In genomic region chr19:3979289-3979673, GRCh38 we compare ENCODE assay signal across 15 cellular contexts. TPM values are rescaled to one million over a fixed set of nuclear protein-coding genes. Genes with fewer than 3 reads are reported as not detected.
DNase-seq lines count a peak whose midpoint lies in the region; ATAC-seq and TF ChIP-seq lines count a peak whose summit lies in the region.
"Had no signal": no experiment of that assay in that cellular context is flagged by ENCODE, and none has a peak within 500 bp of the region (broad histone marks: within the 10 kb centered on the region; RNA-seq: fewer than 3 reads in every experiment).

No MANE protein-coding gene starts in this region.

- H3K36me3 ChIP-seq in endodermal cell (ENCODE audit: control insufficient read depth, insufficient read depth, low read length) (peaks cover 92% of the 10 kb centered on the region), MM.1S (replicated peaks; ENCODE audit: insufficient read depth, low read length) (peaks cover 88% of the 10 kb centered on the region)

- no peak overlapping the region for H3K4me3 ChIP-seq in endodermal cell (ENCODE audit: low read length)
- H3K4me3 ChIP-seq in MM.1S (ENCODE audit: low read length): no peak overlapping the region
- H3K4me3 ChIP-seq: Peyer's patch had no signal

- WGBS in endodermal cell (ENCODE audit: insufficient coverage in 1 of 2, insufficient read length in 1 of 2), 2 experiments: 95 to 96% methylated on average over 12 to 18 of the region's 18 CpGs

- no peak for ATAC-seq in activated CD8-positive, alpha-beta T cell treated with anti-CD3 and anti-CD28 coated beads for 36 hours
- no peak for ATAC-seq in stimulated activated naive B cell treated with anti-CD40 and anti-IgM and Interleukin-4, amounts not matched to agents 10 μg/mL and 1 μg/mL and 100 μg/mL, for 72 hours (replicated peaks)

- no peaks in the 10 kb centered on the region for H3K9me2 ChIP-seq in MM.1S (replicated peaks; ENCODE audit: insufficient read depth, low read length)

- DNase-seq in activated naive CD4-positive, alpha-beta T cell treated with Interleukin-2 at 50 U/mL for 16 hours: peak; percentile 5
- DNase-seq in activated naive CD4-positive, alpha-beta T cell (lab: John Stamatoyannopoulos, UW): no peak
- DNase-seq in activated CD8-positive, alpha-beta T cell treated with anti-CD3 and anti-CD28 coated beads for 36 hours: no peak
- no peak for DNase-seq in endodermal cell
- no peak for DNase-seq in stimulated activated naive B cell treated with anti-CD40 and anti-IgM and Interleukin-4, amounts not matched to agents 10 μg/mL and 1 μg/mL and 100 μg/mL, for 72 hours
- no peak for DNase-seq in C1 segment of cervical spinal cord (lab: John Stamatoyannopoulos, UW)
- no peak for DNase-seq in MM.1S
- DNase-seq in kidney tubule cell (ENCODE audit: low spot score): no peak
- DNase-seq: hypothalamus; NCI-H1930; NCI-H526; Peyer's patch; stimulated activated CD4-positive, alpha-beta T cell treated with anti-CD3 and anti-CD28 coated beads, Interleukin-4, amount 100 ng/mL, for 1 hour; stimulated activated naive CD4-positive, alpha-beta T cell had no signal

- peaks cover 39% of the 10 kb centered on the region for H3K4me1 Mint-ChIP-seq in activated CD8-positive, alpha-beta T cell treated with anti-CD3 and anti-CD28 coated beads for 36 hours (ENCODE audit: low read depth)
- H3K4me1 Mint-ChIP-seq in endodermal cell: peaks cover 21% of the 10 kb centered on the region
- peaks cover 36 to 56% of the 10 kb centered on the region in 2 donors for H3K4me1 Mint-ChIP-seq in stimulated activated naive B cell treated with anti-CD40 and anti-IgM and Interleukin-4, amounts not matched to agents 10 μg/mL and 1 μg/mL and 100 μg/mL, for 72 hours

- POLR2A ChIA-PET in activated CD8-positive, alpha-beta T cell treated with anti-CD3 and anti-CD28 coated beads for 36 hours (lab: Charles Lee): interaction anchor here (0.6 to 7.8 kb wide), 6 partner anchors 7 to 1739 kb away, joined by 3 to 131 read pairs (median 9); partner anchors contain the start of gene DAPK3

- H3K27ac ChIP-seq in endodermal cell (ENCODE audit: low read depth, low read length): no peak overlapping the region
- H3K27ac ChIP-seq in MM.1S (ENCODE audit: low read length): no peak overlapping the region
- H3K27ac ChIP-seq: Peyer's patch had no signal

- no peak overlapping the region for H2AFZ ChIP-seq in MM.1S (ENCODE audit: low read length)

- no peak for TF ChIP-seq CTCF in activated CD8-positive, alpha-beta T cell treated with anti-CD3 and anti-CD28 coated beads for 36 hours (IDR thresholded peaks at IDR 0.05)
- TF ChIP-seq CTCF in endodermal cell (conservative IDR thresholded peaks at IDR 0.05) (no peak), MM.1S (IDR thresholded peaks at IDR 0.05; ENCODE audit: low read length) (no peak)

- H3K4me1 ChIP-seq in endodermal cell (ENCODE audit: control insufficient read depth, insufficient read depth, low read length) (peaks cover 12% of the 10 kb centered on the region), MM.1S (ENCODE audit: low read length) (peaks cover 8% of the 10 kb centered on the region)

- peaks cover 88% of the 10 kb centered on the region for H3K79me2 ChIP-seq in MM.1S (ENCODE audit: low read length)

- no peak overlapping the region for H3K4me3 Mint-ChIP-seq in activated CD8-positive, alpha-beta T cell treated with anti-CD3 and anti-CD28 coated beads for 36 hours
- H3K4me3 Mint-ChIP-seq in endodermal cell: no peak overlapping the region
- H3K4me3 Mint-ChIP-seq in stimulated activated naive B cell treated with anti-CD40 and anti-IgM and Interleukin-4, amounts not matched to agents 10 μg/mL and 1 μg/mL and 100 μg/mL, for 72 hours: peak overlapping the region in 1 of 2 donors; percentile 19

- H3F3A ChIP-seq in MM.1S (ENCODE audit: insufficient read depth, low read length): peaks cover 83% of the 10 kb centered on the region

- H4K20me1 ChIP-seq in MM.1S (ENCODE audit: insufficient read depth, low read length): peaks cover 88% of the 10 kb centered on the region

- intact Hi-C loops in activated CD8-positive, alpha-beta T cell treated with anti-CD3 and anti-CD28 coated beads for 36 hours (cut with micrococcal nuclease): no loop called here

- H3K9me3 ChIP-seq in endodermal cell (ENCODE audit: control insufficient read depth, low read length): no peaks in the 10 kb centered on the region
- H3K9me3 ChIP-seq in MM.1S (replicated peaks; ENCODE audit: insufficient read depth, low read length): no peaks in the 10 kb centered on the region
- H3K9me3 ChIP-seq: Peyer's patch had no signal

- CTCF ChIA-PET in activated CD8-positive, alpha-beta T cell treated with anti-CD3 and anti-CD28 coated beads for 36 hours (lab: Charles Lee): interaction anchor here (1.7 kb wide), 1 partner anchor 9 kb away, joined by 9 read pairs; no protein-coding TSS in a partner anchor

- H3K4me2 ChIP-seq in MM.1S (ENCODE audit: low read depth, low read length): no peak overlapping the region

- peak overlapping the region; percentile 38 for H3K27ac Mint-ChIP-seq in activated CD8-positive, alpha-beta T cell treated with anti-CD3 and anti-CD28 coated beads for 36 hours
- H3K27ac Mint-ChIP-seq in endodermal cell: peak overlapping the region; percentile 74
- H3K27ac Mint-ChIP-seq in stimulated activated naive B cell treated with anti-CD40 and anti-IgM and Interleukin-4, amounts not matched to agents 10 μg/mL and 1 μg/mL and 100 μg/mL, for 72 hours: peak overlapping the region; percentile 75

- no peak overlapping the region for H3K9ac ChIP-seq in endodermal cell (ENCODE audit: extremely low read depth, low read length, poor library complexity, severe bottlenecking)
- no peak overlapping the region for H3K9ac ChIP-seq in MM.1S (ENCODE audit: low read length)

- no peaks in the 10 kb centered on the region for H3K27me3 Mint-ChIP-seq in activated CD8-positive, alpha-beta T cell treated with anti-CD3 and anti-CD28 coated beads for 36 hours
- H3K27me3 Mint-ChIP-seq in endodermal cell (ENCODE audit: insufficient read depth): no peaks in the 10 kb centered on the region
- no peaks in the 10 kb centered on the region for H3K27me3 Mint-ChIP-seq in stimulated activated naive B cell treated with anti-CD40 and anti-IgM and Interleukin-4, amounts not matched to agents 10 μg/mL and 1 μg/mL and 100 μg/mL, for 72 hours

- H3K9me3 Mint-ChIP-seq in activated CD8-positive, alpha-beta T cell treated with anti-CD3 and anti-CD28 coated beads for 36 hours: no peaks in the 10 kb centered on the region
- no peaks in the 10 kb centered on the region for H3K9me3 Mint-ChIP-seq in endodermal cell
- no peaks in the 10 kb centered on the region for H3K9me3 Mint-ChIP-seq in stimulated activated naive B cell treated with anti-CD40 and anti-IgM and Interleukin-4, amounts not matched to agents 10 μg/mL and 1 μg/mL and 100 μg/mL, for 72 hours

- H3K27me3 ChIP-seq in endodermal cell (ENCODE audit: control insufficient read depth, insufficient read depth, low read length, poor library complexity, severe bottlenecking) (no peaks in the 10 kb centered on the region), MM.1S (replicated peaks; ENCODE audit: insufficient read depth, low read length) (no peaks in the 10 kb centered on the region)
- H3K27me3 ChIP-seq: Peyer's patch had no signal

- H3K36me3 Mint-ChIP-seq in activated CD8-positive, alpha-beta T cell treated with anti-CD3 and anti-CD28 coated beads for 36 hours (ENCODE audit: low read depth): peaks cover 77% of the 10 kb centered on the region
- peaks cover 85% of the 10 kb centered on the region for H3K36me3 Mint-ChIP-seq in endodermal cell (ENCODE audit: low read depth)
- peaks cover 63 to 70% of the 10 kb centered on the region in 2 donors for H3K36me3 Mint-ChIP-seq in stimulated activated naive B cell treated with anti-CD40 and anti-IgM and Interleukin-4, amounts not matched to agents 10 μg/mL and 1 μg/mL and 100 μg/mL, for 72 hours

RNA-seq across cellular contexts. Expression of gene EEF2, which starts 6.0 kb away (rescaled TPM):
- 1,000 to 10,000 TPM; 3,533 to 3,625 TPM for total RNA-seq in activated CD8-positive, alpha-beta T cell treated with anti-CD3 and anti-CD28 coated beads for 36 hours
- 1,000 to 10,000 TPM; 1,913 to 2,886 TPM for total RNA-seq in endodermal cell
- 1,668 TPM for polyA plus RNA-seq in endodermal cell (2013, experiment 1 of 2)
- 1,515 TPM for polyA plus RNA-seq in endodermal cell (2013, experiment 2 of 2)

RNA-seq across cellular contexts. Expression of gene DAPK3, which starts 8.4 kb away (rescaled TPM):
- total RNA-seq in activated CD8-positive, alpha-beta T cell treated with anti-CD3 and anti-CD28 coated beads for 36 hours: 10 to 100 TPM; 27.2 to 27.5 TPM
- total RNA-seq in endodermal cell: 100 to 1,000 TPM in 1 of 2 donors, 10 to 100 TPM in 1; 89.9 to 106 TPM
- 64.1 TPM for polyA plus RNA-seq in endodermal cell (2013, experiment 1 of 2)
- 54.5 TPM for polyA plus RNA-seq in endodermal cell (2013, experiment 2 of 2)

RNA-seq across cellular contexts. Expression of gene PIAS4, which starts 28.3 kb away (rescaled TPM):
- 10 to 100 TPM; 22.2 TPM for total RNA-seq in activated CD8-positive, alpha-beta T cell treated with anti-CD3 and anti-CD28 coated beads for 36 hours
- total RNA-seq in endodermal cell: 10 to 100 TPM; 57.5 to 58.1 TPM
- 35.5 TPM for polyA plus RNA-seq in endodermal cell (2013, experiment 1 of 2)
- polyA plus RNA-seq in endodermal cell (2013, experiment 2 of 2): 30.9 TPM

RNA-seq across cellular contexts. Expression of gene NMRK2, which starts 46.4 kb away (rescaled TPM):
- not detected for total RNA-seq in activated CD8-positive, alpha-beta T cell treated with anti-CD3 and anti-CD28 coated beads for 36 hours
- 10 to 100 TPM; 22.1 to 36.4 TPM for total RNA-seq in endodermal cell
- polyA plus RNA-seq in endodermal cell (2013, experiment 1 of 2): 8.8 TPM
- polyA plus RNA-seq in endodermal cell (2013, experiment 2 of 2): 6.7 TPM
- total RNA-seq: dermis microvascular lymphatic vessel endothelial cell, Peyer's patch had no signal
